In genomic region chr4:140426610-140427103, GRCh38 we compare ENCODE assay signal across 2 cellular contexts.
TF ChIP-seq lines count a peak whose summit lies in the region.

No MANE protein-coding gene starts in this region.

TF ChIP-seq in GM12878, 131 proteins besides CTCF, POLR2A, EP300 and RAD21:
- TF ChIP-seq ATF3 (IDR thresholded peaks at IDR 0.05; ENCODE audit: borderline replicate concordance, extremely low read depth, low read depth, low read length) (no peak), NFIC (IDR thresholded peaks at IDR 0.05; ENCODE audit: low read depth, low read length) (no peak), HDAC6 (IDR thresholded peaks at IDR 0.05; ENCODE audit: unreplicated experiment) (no peak), SMC3 (IDR thresholded peaks at IDR 0.05; ENCODE audit: borderline replicate concordance, low read length) (no peak), BCL3 (IDR thresholded peaks at IDR 0.05; ENCODE audit: borderline replicate concordance, insufficient read depth, low read depth, low read length, poor library complexity, severe bottlenecking) (no peak), ZNF687 (IDR thresholded peaks at IDR 0.05) (no peak)
TF ChIP-seq in GM12878: peak in this region for 0.

TF ChIP-seq in HepG2, 621 proteins besides CTCF, POLR2A, EP300 and RAD21 (continues in another document):
- TF ChIP-seq ZNF142 (CRISPR knock-in tag; IDR thresholded peaks at IDR 0.05) (peak; percentile 3; the same call in 1 of the 2 replicates), CC2D1A (CRISPR knock-in tag; IDR thresholded peaks at IDR 0.05) (no peak), ZNF24 (IDR thresholded peaks at IDR 0.05) (no peak), KDM5A (IDR thresholded peaks at IDR 0.05; ENCODE audit: borderline replicate concordance, low read length) (peak; percentile 13; the same call in 1 of the 2 replicates), HOXA5 (CRISPR knock-in tag; IDR thresholded peaks at IDR 0.05) (peak; percentile 12; the same call in 1 of the 2 replicates), PAX8 (CRISPR knock-in tag; IDR thresholded peaks at IDR 0.05; ENCODE audit: borderline replicate concordance) (no peak), ZBTB3 (CRISPR knock-in tag; IDR thresholded peaks at IDR 0.05; ENCODE audit: borderline replicate concordance, low read depth) (no peak), ZNF589 (CRISPR knock-in tag; conservative IDR thresholded peaks at IDR 0.05) (no peak), MTA1 (CRISPR knock-in tag; IDR thresholded peaks at IDR 0.05; ENCODE audit: borderline replicate concordance) (no peak), ZNF318 (CRISPR knock-in tag; IDR thresholded peaks at IDR 0.05) (no peak), TCF7 (IDR thresholded peaks at IDR 0.05; ENCODE audit: low read depth) (no peak), ZNF513 (CRISPR knock-in tag; conservative IDR thresholded peaks at IDR 0.05) (no peak), FOXP4 (CRISPR knock-in tag; IDR thresholded peaks at IDR 0.05) (peak; percentile 24; the same call in 1 of the 2 replicates), ZNF138 (CRISPR knock-in tag; IDR thresholded peaks at IDR 0.05; ENCODE audit: low read depth) (no peak), ZNF44 (CRISPR knock-in tag; IDR thresholded peaks at IDR 0.05) (0 out of 2 replicates have a peak, but pooled peaks have one; percentile 41), CSRNP2 (CRISPR knock-in tag; conservative IDR thresholded peaks at IDR 0.05; ENCODE audit: low read depth) (no peak), NKX3-1 (CRISPR knock-in tag; IDR thresholded peaks at IDR 0.05) (no peak), POGZ (CRISPR knock-in tag; IDR thresholded peaks at IDR 0.05) (0 out of 2 replicates have a peak, but pooled peaks have one; percentile 17), CBFB (CRISPR knock-in tag; IDR thresholded peaks at IDR 0.05) (0 out of 2 replicates have a peak, but pooled peaks have one; percentile 7), SIN3A (IDR thresholded peaks at IDR 0.05; ENCODE audit: borderline replicate concordance, low read depth, low read length) (0 out of 2 replicates have a peak, but pooled peaks have one; percentile 40), HMGXB4 (CRISPR knock-in tag; IDR thresholded peaks at IDR 0.05; ENCODE audit: borderline replicate concordance in 1 of 2, low read depth in 1 of 2) (peak in 1 of 2 experiments; percentile 49; a peak in 1 of 4 replicates), ZNF230 (CRISPR knock-in tag; IDR thresholded peaks at IDR 0.05) (no peak), MAFF (IDR thresholded peaks at IDR 0.05; ENCODE audit: low read depth, low read length) (no peak), ZKSCAN5 (CRISPR knock-in tag; IDR thresholded peaks at IDR 0.05) (no peak), ZNF761 (CRISPR knock-in tag; conservative IDR thresholded peaks at IDR 0.05) (no peak), ZFP90 (CRISPR knock-in tag; IDR thresholded peaks at IDR 0.05; ENCODE audit: borderline replicate concordance) (0 out of 2 replicates have a peak, but pooled peaks have one; percentile 9), NFYC (CRISPR knock-in tag; IDR thresholded peaks at IDR 0.05) (no peak)
